Comparison of ENCODE assay signal across 10 cellular contexts in the genomic region with DNA sequence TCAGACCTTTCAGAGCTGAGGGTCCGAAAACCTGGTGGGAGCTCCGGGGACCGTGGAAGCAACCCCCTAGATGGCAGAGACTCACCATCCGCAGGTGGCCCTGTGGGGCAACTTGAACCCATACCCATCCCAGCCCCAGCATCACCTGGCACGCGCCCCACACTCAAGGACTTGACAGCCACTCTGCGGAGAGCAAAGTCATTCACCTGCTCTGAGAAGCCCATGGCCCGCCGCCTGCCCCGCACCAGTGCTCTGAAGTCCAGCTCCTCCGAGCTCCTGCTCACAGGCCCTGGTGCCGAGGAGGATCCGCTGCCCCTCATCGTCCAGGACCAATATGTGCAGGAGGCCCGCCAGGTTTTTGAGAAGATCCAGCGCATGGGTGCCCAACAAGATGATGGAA. TPM values are rescaled to one million over a fixed set of nuclear protein-coding genes. Genes with fewer than 3 reads are reported as not detected.
A peak's percentile ranks its signal among the peaks of the same experiment; 100 is the strongest.
DNase-seq lines count a peak whose midpoint lies in the region; ATAC-seq and TF ChIP-seq lines count a peak whose summit lies in the region.
"Had no signal": no experiment of that assay in that cellular context is flagged by ENCODE, and none has a peak within 500 bp of the region (broad histone marks: within the 10 kb centered on the region; RNA-seq: fewer than 3 reads in every experiment).

No MANE protein-coding gene starts in this region.

- H3K27ac ChIP-seq in SJCRH30 (no peak overlapping the region), esophagus squamous epithelium (peak overlapping the region; percentile 85 to 96 (median 88)), neural progenitor cell (no peak overlapping the region), upper lobe of right lung (peak overlapping the region; percentile 98)

- no peak for TF ChIP-seq POLR2A in esophagus squamous epithelium (IDR thresholded peaks at IDR 0.05)

- intact Hi-C loops in esophagus squamous epithelium (cut with DNase I) (no loop called here), upper lobe of right lung (cut with DNase I) (no loop called here)

- peaks cover 9% of the 10 kb centered on the region for H3K27me3 Mint-ChIP-seq in neural progenitor cell (ENCODE audit: insufficient read depth, low read depth)

- H3K27ac Mint-ChIP-seq in neural progenitor cell = no peak overlapping the region

- H3K9ac ChIP-seq in neural progenitor cell = no peak overlapping the region

- H3K36me3 ChIP-seq in SJCRH30 (no peaks in the 10 kb centered on the region), esophagus squamous epithelium (no peaks in the 10 kb centered on the region), neural progenitor cell (no peaks in the 10 kb centered on the region), upper lobe of right lung (no peaks in the 10 kb centered on the region)
- H3K36me3 ChIP-seq: pancreas had no signal

- peaks cover 62% of the 10 kb centered on the region for H3K4me1 Mint-ChIP-seq in neural progenitor cell

- H3K79me2 ChIP-seq in neural progenitor cell (ENCODE audit: low read depth) = peaks cover 66% of the 10 kb centered on the region

- H3K9me3 Mint-ChIP-seq in neural progenitor cell = peaks cover 3% of the 10 kb centered on the region

- peaks cover 6% of the 10 kb centered on the region for H3K36me3 Mint-ChIP-seq in neural progenitor cell

- TF ChIP-seq CTCF in esophagus squamous epithelium (IDR thresholded peaks at IDR 0.05) (no peak), neural progenitor cell (IDR thresholded peaks at IDR 0.05) (no peak), upper lobe of right lung (IDR thresholded peaks at IDR 0.05) (no peak)

- WGBS in esophagus squamous epithelium, 2 donors = 83 to 85% methylated on average over 4 to 10 of the region's 16 CpGs

- DNase-seq in SJCRH30 (no peak), esophagus squamous epithelium (lab: John Stamatoyannopoulos, UW) (no peak), neural progenitor cell (ENCODE audit: low spot score) (no peak), upper lobe of right lung (no peak), NCI-H69 (lab: John Stamatoyannopoulos, UW) (no peak)
- DNase-seq: activated naive CD4-positive, alpha-beta T cell treated with Interleukin-2 at 50 U/mL for 16 hours; NCI-H526 treated with DMSO at 0.1 percent for 48 hours had no signal

- peak overlapping the region; percentile 95 for H3K4me2 ChIP-seq in neural progenitor cell

- H4K20me1 ChIP-seq in neural progenitor cell (ENCODE audit: low read depth) = peaks cover 63% of the 10 kb centered on the region

- peaks cover 27% of the 10 kb centered on the region for H3K4me1 ChIP-seq in SJCRH30
- peaks cover 5 to 88% (median 55%) of the 10 kb centered on the region in 3 donors for H3K4me1 ChIP-seq in esophagus squamous epithelium
- H3K4me1 ChIP-seq in neural progenitor cell = peaks cover 56% of the 10 kb centered on the region
- H3K4me1 ChIP-seq in upper lobe of right lung = peaks cover 56% of the 10 kb centered on the region

- H3K27me3 ChIP-seq in SJCRH30 = no peaks in the 10 kb centered on the region
- H3K27me3 ChIP-seq in esophagus squamous epithelium = peaks cover 0 to 18% (median 0%) of the 10 kb centered on the region in 4 donors
- H3K27me3 ChIP-seq in neural progenitor cell = peaks cover 2% of the 10 kb centered on the region
- no peaks in the 10 kb centered on the region for H3K27me3 ChIP-seq in upper lobe of right lung
- H3K27me3 ChIP-seq: pancreas had no signal

- H3K9me3 ChIP-seq in SJCRH30 (replicated peaks) = no peaks in the 10 kb centered on the region
- H3K9me3 ChIP-seq in esophagus squamous epithelium = no peaks in the 10 kb centered on the region
- H3K9me3 ChIP-seq in neural progenitor cell (ENCODE audit: low read depth) = no peaks in the 10 kb centered on the region
- H3K9me3 ChIP-seq in upper lobe of right lung = no peaks in the 10 kb centered on the region
- H3K9me3 ChIP-seq: pancreas had no signal

- H3K4me3 ChIP-seq in SJCRH30 (peak overlapping the region; percentile 84; the same call in 1 of the 2 replicates), esophagus squamous epithelium (peak overlapping the region; percentile 59 to 89 (median 72)), neural progenitor cell (peak overlapping the region; percentile 91), upper lobe of right lung (peak overlapping the region; percentile 76)

- H2AFZ ChIP-seq in neural progenitor cell (replicated peaks) = no peak overlapping the region

- ATAC-seq in upper lobe of right lung = no peak
- ATAC-seq in HG03378 (IDR thresholded peaks at IDR 0.05; ENCODE audit: unreplicated experiment) = no peak
- no peak for ATAC-seq in HG03135 (IDR thresholded peaks at IDR 0.05; ENCODE audit: unreplicated experiment)
- ATAC-seq: pancreas had no signal

- peak overlapping the region; percentile 79 for H3K4me3 Mint-ChIP-seq in neural progenitor cell

- H3F3A ChIP-seq in neural progenitor cell (ENCODE audit: low read depth) = peaks cover 19% of the 10 kb centered on the region

RNA-seq across cellular contexts. Expression of gene ARHGEF17, which starts 2.0 kb away (rescaled TPM):
- total RNA-seq in SJCRH30 (2014; rRNA removed; shearing (Covaris generic)) = 7.8 and 12.0 TPM in 2 replicates
- total RNA-seq in esophagus squamous epithelium = 10 to 100 TPM in 1 of 4 donors, 1 to 10 TPM in 3; 3.2 to 23.1 (median 5.4) TPM
- 19.9 and 41.8 TPM in 2 replicates for total RNA-seq in neural progenitor cell (ENCODE audit: low replicate concordance)
- total RNA-seq in upper lobe of right lung = 74.5 TPM

RNA-seq across cellular contexts. Expression of gene P2RY6, which starts 37.9 kb away (rescaled TPM):
- total RNA-seq in SJCRH30 (2014; rRNA removed; shearing (Covaris generic)) = 0.08 TPM in 1 of 2 replicates, not detected in the other
- total RNA-seq in esophagus squamous epithelium (1 to 10 TPM in 3 of 4 donors, under 1 TPM in 1; 0.26 to 3.6 (median 1.3) TPM), neural progenitor cell (ENCODE audit: low replicate concordance) (0.25 TPM in 1 of 2 replicates, not detected in the other), upper lobe of right lung (3.2 TPM)

Comparison
In these comparisons a context has a peak if more than half of its experiments do, and no peak if none do; other contexts are left out.
1. H3K27ac ChIP-seq: peak in esophagus squamous epithelium (4 of 4) and upper lobe of right lung (single experiment); none in SJCRH30 (single experiment) and neural progenitor cell (single experiment).
2. Peak in every context shown above with its lines, with median percentiles within 50 percentile points of each other: H3K4me3 ChIP-seq.